In the genomic region with DNA sequence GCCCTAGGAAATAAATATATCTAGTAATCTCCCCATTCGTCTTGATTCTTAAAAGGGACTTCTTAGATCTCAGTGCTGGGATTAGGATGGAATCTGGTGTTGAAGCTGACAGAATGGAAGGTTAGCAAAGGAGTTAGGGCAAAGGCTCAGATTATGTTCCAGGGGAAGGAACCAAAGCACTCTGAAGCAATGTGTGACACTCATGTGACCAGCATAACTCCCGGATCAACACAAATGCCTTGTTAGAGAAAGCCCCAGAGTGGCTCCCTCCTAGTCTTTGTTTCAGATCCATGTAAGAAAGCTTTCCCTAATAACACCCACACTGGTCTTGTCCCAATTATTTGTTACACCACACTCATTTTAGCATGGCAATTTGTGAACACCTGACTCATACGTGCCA, we compare ENCODE assay signal across 20 cellular contexts.
"Had no signal": no experiment of that assay in that cellular context is flagged by ENCODE, and none has a peak within 500 bp of the region (broad histone marks: within the 10 kb centered on the region; RNA-seq: fewer than 3 reads in every experiment).

No MANE protein-coding gene starts in this region.

- DNase-seq: colonic mucosa; dermis blood vessel endothelial cell; effector memory CD8-positive, alpha-beta T cell; erythroblast; esophagus squamous epithelium; mesenchymal stem cell; naive thymus-derived CD4-positive, alpha-beta T cell; right cardiac atrium; spleen; stimulated activated CD4-positive, alpha-beta T cell treated with anti-CD3 and anti-CD28 coated beads, Interleukin-4, amount 100 ng/mL, for 4 hours; stimulated activated naive B cell treated with anti-CD40 and anti-IgM and Interleukin-4, amounts not matched to agents 10 μg/mL and 1 μg/mL and 100 μg/mL, for 72 hours; transverse colon had no signal

- H3K27ac ChIP-seq: colonic mucosa, esophagus squamous epithelium, neural progenitor cell, parathyroid adenoma, skin epidermis, suprapubic skin, transverse colon, vagina had no signal

- H3K27me3 ChIP-seq: colonic mucosa, esophagus squamous epithelium, neural progenitor cell, spleen, suprapubic skin, transverse colon, vagina had no signal

- H2AFZ ChIP-seq: neural progenitor cell, parathyroid adenoma had no signal

- H3K36me3 ChIP-seq: colonic mucosa, neural progenitor cell, transverse colon had no signal

- H3K9ac ChIP-seq: neural progenitor cell, parathyroid adenoma had no signal

- H3K4me3 ChIP-seq: colonic mucosa, esophagus squamous epithelium, neural progenitor cell, skin epidermis, spleen, suprapubic skin, transverse colon, vagina had no signal

- H3K4me2 ChIP-seq: neural progenitor cell had no signal

- ATAC-seq: effector memory CD8-positive, alpha-beta T cell; naive thymus-derived CD4-positive, alpha-beta T cell; right cardiac atrium; stimulated activated naive B cell treated with anti-CD40 and anti-IgM and Interleukin-4, amounts not matched to agents 10 μg/mL and 1 μg/mL and 100 μg/mL, for 72 hours had no signal

- FAIRE-seq: endometrium, frontal cortex, keratinocyte had no signal

- H3K4me1 ChIP-seq: colonic mucosa, parathyroid adenoma, transverse colon had no signal

- H3K9me3 ChIP-seq: colonic mucosa, suprapubic skin, transverse colon, vagina had no signal
